ENCODE assay signal across 10 cellular contexts in the genomic region with DNA sequence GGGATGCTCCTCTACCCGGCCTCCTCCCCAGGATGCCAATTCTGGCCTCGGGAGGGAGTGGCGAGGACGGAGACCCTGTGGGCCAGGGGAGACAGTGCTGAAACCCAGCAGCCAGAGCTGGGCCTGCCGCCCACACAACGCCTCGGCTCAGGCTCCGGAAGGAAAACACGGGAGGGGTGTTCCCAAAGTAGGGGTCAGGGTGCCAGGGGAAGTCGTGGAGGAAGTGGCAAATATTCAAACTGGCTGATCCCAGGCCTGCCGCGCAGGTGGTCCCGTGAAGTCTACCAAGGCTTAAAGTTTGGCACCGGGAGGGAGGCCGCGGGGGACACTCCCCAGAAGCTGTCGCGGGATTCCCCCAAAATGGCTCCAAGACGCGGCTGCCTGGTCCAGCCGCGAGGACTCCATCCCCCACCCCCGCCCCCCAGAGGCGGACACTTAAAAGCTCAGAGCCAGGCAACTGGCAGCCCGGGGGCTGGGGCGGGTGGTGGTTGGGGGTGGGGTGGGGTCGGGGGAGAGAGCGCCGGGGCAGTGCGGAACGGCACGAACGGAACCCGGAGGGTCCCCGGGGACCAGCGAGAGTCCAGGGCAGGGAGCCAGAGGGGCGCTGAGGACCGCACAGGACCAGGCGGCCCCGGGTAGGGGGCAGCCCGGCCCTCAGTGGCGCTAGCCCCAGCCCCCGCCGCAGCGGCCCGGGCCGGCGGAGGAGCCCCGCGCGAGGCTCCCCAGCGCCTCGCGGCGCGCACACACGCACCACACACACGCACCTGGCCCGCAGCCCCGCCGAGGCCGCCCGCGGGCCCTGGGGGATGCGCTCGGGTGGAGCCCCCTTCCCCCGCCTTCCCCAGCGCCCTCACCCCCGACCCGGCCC. TPM values are rescaled to one million over a fixed set of nuclear protein-coding genes. Genes with fewer than 3 reads are reported as not detected.
A peak's percentile ranks its signal among the peaks of the same experiment; 100 is the strongest.
DNase-seq lines count a peak whose midpoint lies in the region; ATAC-seq, FAIRE-seq and TF ChIP-seq lines count a peak whose summit lies in the region.
"Had no signal": no experiment of that assay in that cellular context is flagged by ENCODE, and none has a peak within 500 bp of the region (broad histone marks: within the 10 kb centered on the region; RNA-seq: fewer than 3 reads in every experiment).

No MANE protein-coding gene starts in this region.

- H3K36me3 ChIP-seq in NT2/D1 (ENCODE audit: insufficient read depth, insufficient read length, low read length) (no peaks in the 10 kb centered on the region), esophagus (ENCODE audit: control insufficient read depth in 2 of 2, insufficient read depth in 2 of 2, low read length in 1 of 2) (no peaks in the 10 kb centered on the region), ovary (no peaks in the 10 kb centered on the region)

- TF ChIP-seq EP300 in ovary (IDR thresholded peaks at IDR 0.05), result no peak

- TF ChIP-seq CTCF in CD14-positive monocyte (IDR thresholded peaks at IDR 0.05) (no peak), ovary (IDR thresholded peaks at IDR 0.05) (no peak), foreskin keratinocyte (conservative IDR thresholded peaks at IDR 0.05) (no peak)

- no peak for ATAC-seq in GM18517 (IDR thresholded peaks at IDR 0.05; ENCODE audit: unreplicated experiment)
- no peak for ATAC-seq in HG02870 (IDR thresholded peaks at IDR 0.05; ENCODE audit: unreplicated experiment)
- ATAC-seq in foreskin keratinocyte, result no peak

- WGBS in esophagus, 2 donors, result 3 to 8% methylated on average over 32 to 70 of the region's 70 CpGs
- WGBS in ovary, 3 donors, result 3 to 4% (median 4%) methylated on average over 50 to 70 of the region's 70 CpGs

- H3K4me3 Mint-ChIP-seq in CD14-positive monocyte, result peak overlapping the region; percentile 75 to 84

- H3K4me3 ChIP-seq in NT2/D1 (ENCODE audit: insufficient read length, low read depth), result peak overlapping the region; percentile 42
- H3K4me3 ChIP-seq in esophagus (ENCODE audit: low read depth in 1 of 2, low read length in 2 of 2), result peak overlapping the region; percentile 34 to 47
- peak overlapping the region; percentile 47 for H3K4me3 ChIP-seq in ovary

- TF ChIP-seq POLR2A in ovary (IDR thresholded peaks at IDR 0.05), result no peak
- no peak for TF ChIP-seq POLR2A in GM12891 (IDR thresholded peaks at IDR 0.05; ENCODE audit: low read depth, low read length)

- H3K4me1 ChIP-seq in NT2/D1 (ENCODE audit: insufficient read depth, insufficient read length) (peaks cover 5% of the 10 kb centered on the region), esophagus (ENCODE audit: control insufficient read depth in 2 of 2, insufficient read depth in 2 of 2, low read length in 1 of 2) (peaks cover 6 to 10% of the 10 kb centered on the region in 2 donors), ovary (ENCODE audit: insufficient read depth) (no peaks in the 10 kb centered on the region), foreskin keratinocyte (no peaks in the 10 kb centered on the region)

- DNase-seq in CD14-positive monocyte (ENCODE audit: low spot score), result no peak
- no peak for DNase-seq in NT2/D1 (ENCODE audit: low read depth, low spot score)
- DNase-seq in ovary, result peak in 2 of 5 donors; percentile 48 to 53
- no peak for DNase-seq in foreskin keratinocyte
- DNase-seq in GM12891 (ENCODE audit: insufficient read length, low spot score), result no peak
- DNase-seq: NCI-H526 treated with DMSO at 0.1 percent for 48 hours had no signal

- peaks cover 13% of the 10 kb centered on the region for H3K4me1 Mint-ChIP-seq in CD14-positive monocyte

- no peak for FAIRE-seq in GM12891 (lab: Jason Lieb, UNC)

- H3K9me3 ChIP-seq in NT2/D1 (ENCODE audit: insufficient read depth, low read length) (no peaks in the 10 kb centered on the region), esophagus (ENCODE audit: control insufficient read depth in 2 of 2, insufficient read depth in 1 of 2, low read depth in 1 of 2, low read length in 1 of 2) (no peaks in the 10 kb centered on the region), ovary (no peaks in the 10 kb centered on the region)

- peaks cover 0 to 2% of the 10 kb centered on the region in 2 donors for H3K36me3 Mint-ChIP-seq in CD14-positive monocyte

- peaks cover 57% of the 10 kb centered on the region for H3K27me3 ChIP-seq in NT2/D1 (ENCODE audit: insufficient read depth, insufficient read length)
- H3K27me3 ChIP-seq in esophagus (ENCODE audit: control insufficient read depth in 1 of 2, insufficient read depth in 2 of 2, low read length in 2 of 2), result peaks cover 5 to 23% of the 10 kb centered on the region in 2 donors
- H3K27me3 ChIP-seq in ovary, result no peaks in the 10 kb centered on the region
- H3K27me3 ChIP-seq in foreskin keratinocyte, result peaks cover 68% of the 10 kb centered on the region

- peaks cover 52 to 82% (median 66%) of the 10 kb centered on the region in 3 donors for H3K27me3 Mint-ChIP-seq in CD14-positive monocyte (ENCODE audit: low read depth in 3 of 3)

- peak overlapping the region in 1 of 7 donors; percentile 42 for H3K27ac Mint-ChIP-seq in CD14-positive monocyte

- intact Hi-C loops in CD14-positive monocyte (cut with micrococcal nuclease) (no loop called here), ovary (cut with DNase I) (no loop called here)

- peaks cover 0 to 8% (median 4%) of the 10 kb centered on the region in 7 donors for H3K9me3 Mint-ChIP-seq in CD14-positive monocyte

- no peak overlapping the region for H3K27ac ChIP-seq in esophagus (ENCODE audit: low read depth in 2 of 2, low read length in 1 of 2)
- no peak overlapping the region for H3K27ac ChIP-seq in ovary
- no peak overlapping the region for H3K27ac ChIP-seq in foreskin keratinocyte
- H3K27ac ChIP-seq: HL-60 had no signal

- H3K9ac ChIP-seq in NT2/D1 (ENCODE audit: insufficient read length, low read depth), result peak overlapping the region; percentile 21

TF ChIP-seq in GM12891, 5 proteins besides CTCF, POLR2A, EP300 and RAD21:
- TF ChIP-seq POU2F2 (IDR thresholded peaks at IDR 0.05; ENCODE audit: low read depth, low read length) (no peak), SPI1 (IDR thresholded peaks at IDR 0.05; ENCODE audit: low read depth, low read length) (no peak)

RNA-seq across cellular contexts. Expression of a gene that starts 20.0 kb away (rescaled TPM):
- under 1 TPM in 1 of 2 donors, not detected in 1; 0.25 TPM for polyA plus RNA-seq in CD14-positive monocyte
- polyA plus RNA-seq in esophagus, result under 1 TPM; 0.28 to 0.88 TPM
- total RNA-seq in ovary, result 10 to 100 TPM in 1 of 7 donors, 1 to 10 TPM in 6; 1.8 to 11.0 (median 5.2) TPM
- 1 to 10 TPM in 1 of 2 donors, under 1 TPM in 1; 0.35 to 1.9 TPM for polyA plus RNA-seq in ovary
- 0.48 and 0.53 TPM in 2 replicates for total RNA-seq in foreskin keratinocyte
- 0.37 and 0.45 TPM in 2 replicates for polyA plus RNA-seq in foreskin keratinocyte
- polyA plus RNA-seq in GM12891 (2012; ENCODE audit: low read depth, missing spikeins), result 0.08 TPM
